ENCODE assay signal across 25 cellular contexts in the genomic region with DNA sequence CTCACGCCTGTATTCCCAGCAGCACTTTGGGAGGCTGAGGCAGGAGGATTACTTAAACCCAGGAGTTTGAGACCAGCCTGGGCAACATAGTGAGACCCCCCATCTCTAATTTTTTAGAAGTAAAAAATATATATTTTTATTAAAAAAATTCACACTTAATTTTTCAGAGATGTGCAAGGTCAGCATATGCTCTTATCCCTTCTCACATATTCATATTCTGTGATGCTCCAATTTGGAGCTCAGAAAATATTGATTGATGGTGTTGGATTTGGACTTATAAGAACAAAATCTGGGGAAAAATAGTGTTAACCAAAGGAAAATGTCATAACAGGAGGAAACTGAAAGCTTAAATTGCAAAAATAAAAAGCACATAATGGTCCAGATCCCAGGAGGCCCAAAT. TPM values are rescaled to one million over a fixed set of nuclear protein-coding genes. Genes with fewer than 3 reads are reported as not detected.
A peak's percentile ranks its signal among the peaks of the same experiment; 100 is the strongest.
DNase-seq lines count a peak whose midpoint lies in the region; ATAC-seq, FAIRE-seq and TF ChIP-seq lines count a peak whose summit lies in the region.
"Had no signal": no experiment of that assay in that cellular context is flagged by ENCODE, and none has a peak within 500 bp of the region (broad histone marks: within the 10 kb centered on the region; RNA-seq: fewer than 3 reads in every experiment).

No MANE protein-coding gene starts in this region.

- no peak for DNase-seq in HepG2 (ENCODE audit: low spot score)
- no peak for DNase-seq in right lobe of liver
- DNase-seq in T-helper 17 cell: no peak
- DNase-seq in memory B cell (ENCODE audit: low spot score in 2 of 2): no peak
- no peak for DNase-seq in D341Med (ENCODE audit: low spot score)
- no peak for DNase-seq in D721Med (ENCODE audit: insufficient read length, low spot score)
- DNase-seq in activated CD4-positive, alpha-beta T cell treated with anti-CD3 and anti-CD28 coated beads for 36 hours: no peak
- no peak for DNase-seq in posterior cingulate gyrus
- DNase-seq: ACHN; AML-193; BE2C; CD4-positive, alpha-beta T cell; CD8-positive, alpha-beta memory T cell; DMS153; DND-41; GOT3; HFFc6 had no signal

- no peak overlapping the region for H3K4me3 Mint-ChIP-seq in T-helper 17 cell
- H3K4me3 Mint-ChIP-seq in memory B cell: no peak overlapping the region
- no peak overlapping the region for H3K4me3 Mint-ChIP-seq in activated CD4-positive, alpha-beta T cell treated with anti-CD3 and anti-CD28 coated beads for 36 hours
- H3K4me3 Mint-ChIP-seq: CD4-positive, alpha-beta T cell; HFFc6 had no signal

- in situ Hi-C loops in HepG2 (cut with HindIII; ENCODE audit: extremely low pct_ligation_motif_present, low pct_unique_long_range_greater_than_20kb): no loop called here

- no peaks in the 10 kb centered on the region for H3K36me3 Mint-ChIP-seq in T-helper 17 cell (ENCODE audit: low read depth)
- peaks cover 15% of the 10 kb centered on the region for H3K36me3 Mint-ChIP-seq in memory B cell
- peaks cover 14% of the 10 kb centered on the region for H3K36me3 Mint-ChIP-seq in activated CD4-positive, alpha-beta T cell treated with anti-CD3 and anti-CD28 coated beads for 36 hours (ENCODE audit: low read depth)

- POLR2A ChIA-PET in HepG2 (lab: Yijun Ruan, JAX): no interaction called here
- POLR2A ChIA-PET in activated CD4-positive, alpha-beta T cell treated with anti-CD3 and anti-CD28 coated beads for 36 hours (lab: Charles Lee): interaction anchor here (1.0 kb wide), 2 partner anchors 9 to 11 kb away, joined by 3 to 4 read pairs; no protein-coding TSS in a partner anchor

- H3K9me3 ChIP-seq in HepG2 (ENCODE audit: low read length) (no peaks in the 10 kb centered on the region), right lobe of liver (no peaks in the 10 kb centered on the region), T-helper 17 cell (ENCODE audit: control insufficient read depth, low read length, poor library complexity, severe bottlenecking) (no peaks in the 10 kb centered on the region)
- H3K9me3 ChIP-seq: BE2C; BLaER1 treated with 17β-estradiol and CSF1 and Interleukin-3, amounts not matched to agents 10 nM and 100 nM; HAP-1 had no signal

- no peak overlapping the region for H2AFZ ChIP-seq in HepG2 (ENCODE audit: low read length)

- H4K20me1 ChIP-seq in HepG2 (ENCODE audit: insufficient read depth, low read length): peaks cover 4% of the 10 kb centered on the region; the same call in 1 of the 2 replicates

- H3K36me3 ChIP-seq in HepG2 (replicated peaks in 1 of 2; ENCODE audit: control insufficient read depth in 1 of 2, insufficient read depth in 2 of 2, low read length in 2 of 2) (peaks cover 1 to 7% of the 10 kb centered on the region in 2 experiments; a peak in 2 of 5 replicates), right lobe of liver (peaks cover 0 to 8% (median 1%) of the 10 kb centered on the region in 4 donors)

- peaks cover 26% of the 10 kb centered on the region for H3K4me1 Mint-ChIP-seq in T-helper 17 cell
- peaks cover 31% of the 10 kb centered on the region for H3K4me1 Mint-ChIP-seq in memory B cell
- H3K4me1 Mint-ChIP-seq in activated CD4-positive, alpha-beta T cell treated with anti-CD3 and anti-CD28 coated beads for 36 hours: peaks cover 35% of the 10 kb centered on the region

- no peak for TF ChIP-seq RAD21 in HepG2 (CRISPR knock-in tag; IDR thresholded peaks at IDR 0.05)

- H3K27ac Mint-ChIP-seq in T-helper 17 cell: peak overlapping the region; percentile 82
- H3K27ac Mint-ChIP-seq in memory B cell: peak overlapping the region; percentile 96
- no peak overlapping the region for H3K27ac Mint-ChIP-seq in activated CD4-positive, alpha-beta T cell treated with anti-CD3 and anti-CD28 coated beads for 36 hours
- H3K27ac Mint-ChIP-seq: CD14-positive monocyte; CD4-positive, alpha-beta T cell; HFFc6 had no signal

- peaks cover 1 to 9% of the 10 kb centered on the region in 2 experiments; a peak in 2 of 5 replicates for H3K27me3 ChIP-seq in HepG2 (ENCODE audit: control insufficient read depth in 1 of 2, insufficient read depth in 2 of 2, low read length in 2 of 2)
- H3K27me3 ChIP-seq in right lobe of liver: no peaks in the 10 kb centered on the region
- H3K27me3 ChIP-seq: BE2C; BLaER1 treated with 17β-estradiol and CSF1 and Interleukin-3, amounts not matched to agents 10 nM and 100 nM had no signal

- H3K27me3 Mint-ChIP-seq in T-helper 17 cell: no peaks in the 10 kb centered on the region
- H3K27me3 Mint-ChIP-seq in memory B cell: no peaks in the 10 kb centered on the region
- H3K27me3 Mint-ChIP-seq in activated CD4-positive, alpha-beta T cell treated with anti-CD3 and anti-CD28 coated beads for 36 hours: no peaks in the 10 kb centered on the region
- H3K27me3 Mint-ChIP-seq: CD4-positive, alpha-beta T cell had no signal

- TF ChIP-seq CTCF in HepG2 (CRISPR knock-in tag; IDR thresholded peaks at IDR 0.05): no peak
- TF ChIP-seq CTCF in right lobe of liver (IDR thresholded peaks at IDR 0.05): no peak
- no peak for TF ChIP-seq CTCF in D721Med (IDR thresholded peaks at IDR 0.05; ENCODE audit: insufficient read depth, missing control alignments)

- intact Hi-C loops in HepG2 (cut with micrococcal nuclease; ENCODE audit: unreplicated experiment) (no loop called here), right lobe of liver (cut with DNase I) (no loop called here), posterior cingulate gyrus (cut with DNase I) (no loop called here)
- intact Hi-C loops in activated CD4-positive, alpha-beta T cell treated with anti-CD3 and anti-CD28 coated beads for 36 hours (cut with DNase I, micrococcal nuclease): no loop called here

- H3K27ac ChIP-seq in HepG2 (ENCODE audit: extremely low read length, insufficient read depth, low read length) (no peak overlapping the region), right lobe of liver (no peak overlapping the region)
- H3K27ac ChIP-seq: 22Rv1 had no signal

- TF ChIP-seq POLR2A in HepG2 (IDR thresholded peaks at IDR 0.05; ENCODE audit: insufficient read depth in 1 of 2, low read depth in 2 of 2, low read length in 2 of 2): no peak
- no peak for TF ChIP-seq POLR2A in right lobe of liver (IDR thresholded peaks at IDR 0.05)

- H3K4me1 ChIP-seq in HepG2 (ENCODE audit: insufficient read depth, low read length): peaks cover 43% of the 10 kb centered on the region
- H3K4me1 ChIP-seq in right lobe of liver: peaks cover 0 to 4% (median under 1%) of the 10 kb centered on the region in 4 donors

- H3K79me2 ChIP-seq in HepG2 (ENCODE audit: insufficient read depth, low read length): no peaks in the 10 kb centered on the region

- ATAC-seq in HepG2 (no peak), right lobe of liver (no peak), T-helper 17 cell (no peak), memory B cell (ENCODE audit: low read depth) (no peak)
- no peak for ATAC-seq in activated CD4-positive, alpha-beta T cell treated with anti-CD3 and anti-CD28 coated beads for 36 hours

- FAIRE-seq in HepG2 (lab: Jason Lieb, UNC) (no peak), D721Med (lab: Jason Lieb, UNC) (no peak)
- FAIRE-seq: A204.1, G401.6, GM12892, H54 had no signal

- WGBS in HepG2 (ENCODE audit: low lambda C conversion rate): 35% methylated on average over 1 of the region's 1 CpG
- 90% methylated on average over 1 of the region's 1 CpG for WGBS in right lobe of liver (ENCODE audit: insufficient coverage, low coverage, low lambda C conversion rate, missing lambda C conversion rate)

- CTCF ChIA-PET in HepG2 (lab: Yijun Ruan, JAX; ENCODE audit: low intra/inter-chr PET ratio, low total read pairs): no interaction called here
- CTCF ChIA-PET in activated CD4-positive, alpha-beta T cell treated with anti-CD3 and anti-CD28 coated beads for 36 hours (lab: Charles Lee): interaction anchor here (1.0 kb wide), 1 partner anchor 55 kb away, joined by 4 read pairs; no protein-coding TSS in a partner anchor

- H3K4me2 ChIP-seq in HepG2 (ENCODE audit: low read depth, low read length): no peak overlapping the region

- TF ChIP-seq EP300 in HepG2 (IDR thresholded peaks at IDR 0.05; ENCODE audit: low read depth in 2 of 2, low read length in 2 of 2) (no peak), HepG2 (CRISPR knock-in tag; IDR thresholded peaks at IDR 0.05; ENCODE audit: borderline replicate concordance) (no peak)

- no peak overlapping the region for H3K4me3 ChIP-seq in HepG2 (replicated peaks in 1 of 3; ENCODE audit: insufficient read depth in 1 of 3, low read depth in 2 of 3, low read length in 3 of 3)
- no peak overlapping the region for H3K4me3 ChIP-seq in right lobe of liver
- H3K4me3 ChIP-seq: BLaER1 treated with 17β-estradiol and CSF1 and Interleukin-3, amounts not matched to agents 10 nM and 100 nM; HAP-1 had no signal

- no peaks in the 10 kb centered on the region for H3K9me3 Mint-ChIP-seq in memory B cell
- no peaks in the 10 kb centered on the region for H3K9me3 Mint-ChIP-seq in activated CD4-positive, alpha-beta T cell treated with anti-CD3 and anti-CD28 coated beads for 36 hours (ENCODE audit: low read depth)
- H3K9me3 Mint-ChIP-seq: CD4-positive, alpha-beta T cell; CD8-positive, alpha-beta memory T cell; HFFc6 had no signal

- no TSS peak for BruUV-seq in HepG2 (replicated peaks; lab: Mats Ljungman, UMichigan)

- H3K9ac ChIP-seq in HepG2 (ENCODE audit: insufficient read depth, low read depth, low read length): no peak overlapping the region
- H3K9ac ChIP-seq: BLaER1 treated with 17β-estradiol and CSF1 and Interleukin-3, amounts not matched to agents 10 nM and 100 nM had no signal

RNA-seq across cellular contexts. Expression of a gene that starts 9.7 kb away (rescaled TPM):
- total RNA-seq in HepG2 (2016; rRNA removed; fragmentation: Illumina TruSeq; extraction: Trizol) (1,630 and 2,526 TPM in 2 replicates), right lobe of liver (100 to 1,000 TPM; 136 to 220 (median 147) TPM), T-helper 17 cell (100 to 1,000 TPM; 294 to 321 TPM)
- 453 and 456 TPM in 2 replicates for total RNA-seq in HepG2 (2016; cell fraction: cytosol; rRNA removed; fragmentation: Illumina TruSeq; extraction: Trizol; ENCODE audit: low read depth)
- total RNA-seq in HepG2 (2016; cell fraction: insoluble cytoplasmic fraction; rRNA removed; fragmentation: Illumina TruSeq; extraction: Trizol): 1,637 and 2,557 TPM in 2 replicates
- total RNA-seq in HepG2 (2016; cell fraction: membrane; rRNA removed; fragmentation: Illumina TruSeq; extraction: Trizol): 837 and 870 TPM in 2 replicates
- 527 and 560 TPM in 2 replicates for total RNA-seq in HepG2 (2016; cell fraction: nucleus; rRNA removed; fragmentation: Illumina TruSeq; extraction: Trizol)
- polyA plus RNA-seq in HepG2 (2011; rRNA removed): 996 and 1,335 TPM in 2 replicates
- polyA plus RNA-seq in HepG2 (2011; cell fraction: cytosol; rRNA removed): 979 and 1,087 TPM in 2 replicates
- polyA plus RNA-seq in HepG2 (2011; cell fraction: nucleus; rRNA removed): 385 and 550 TPM in 2 replicates
- 1,088 and 1,104 TPM in 2 replicates for polyA plus RNA-seq in HepG2 (2012)
- polyA plus RNA-seq in HepG2 (2016; cell fraction: cytosol; fragmentation: Illumina TruSeq; extraction: Trizol; ENCODE audit: low read depth): 580 and 585 TPM in 2 replicates
- 2,503 and 2,588 TPM in 2 replicates for polyA plus RNA-seq in HepG2 (2016; cell fraction: insoluble cytoplasmic fraction; fragmentation: Illumina TruSeq; extraction: Trizol; ENCODE audit: low read depth)
- 756 and 768 TPM in 2 replicates for polyA plus RNA-seq in HepG2 (2016; cell fraction: membrane; fragmentation: Illumina TruSeq; extraction: Trizol; ENCODE audit: low read depth)
- 908 and 932 TPM in 2 replicates for polyA plus RNA-seq in HepG2 (2016; cell fraction: nucleus; fragmentation: Illumina TruSeq; extraction: Trizol; ENCODE audit: insufficient read depth, low read depth)
- 405 and 954 TPM in 2 replicates for polyA minus RNA-seq in HepG2 (2011; rRNA and poly(A)+ RNA removed; ENCODE audit: low replicate concordance)
- 424 and 441 TPM in 2 replicates for polyA minus RNA-seq in HepG2 (2011; cell fraction: cytosol; rRNA and poly(A)+ RNA removed)
- polyA minus RNA-seq in HepG2 (2011; cell fraction: nucleus; rRNA and poly(A)+ RNA removed): 138 and 202 TPM in 2 replicates
- 1,000 to 10,000 TPM; 1,919 to 2,242 TPM for total RNA-seq in activated CD4-positive, alpha-beta T cell treated with anti-CD3 and anti-CD28 coated beads for 36 hours

RNA-seq across cellular contexts. Expression of a gene that starts 42.5 kb away (rescaled TPM):
- 12.4 and 13.4 TPM in 2 replicates for total RNA-seq in HepG2 (2016; rRNA removed; fragmentation: Illumina TruSeq; extraction: Trizol)
- total RNA-seq in HepG2 (2016; cell fraction: cytosol; rRNA removed; fragmentation: Illumina TruSeq; extraction: Trizol; ENCODE audit: low read depth): 10.3 and 12.4 TPM in 2 replicates
- total RNA-seq in HepG2 (2016; cell fraction: insoluble cytoplasmic fraction; rRNA removed; fragmentation: Illumina TruSeq; extraction: Trizol): 11.7 and 13.3 TPM in 2 replicates
- 17.4 and 19.2 TPM in 2 replicates for total RNA-seq in HepG2 (2016; cell fraction: membrane; rRNA removed; fragmentation: Illumina TruSeq; extraction: Trizol)
- total RNA-seq in HepG2 (2016; cell fraction: nucleus; rRNA removed; fragmentation: Illumina TruSeq; extraction: Trizol): 9.3 and 11.7 TPM in 2 replicates
- polyA plus RNA-seq in HepG2 (2011; rRNA removed): 22.8 and 25.1 TPM in 2 replicates
- polyA plus RNA-seq in HepG2 (2011; cell fraction: cytosol; rRNA removed): 9.8 and 15.2 TPM in 2 replicates
- 35.1 and 44.2 TPM in 2 replicates for polyA plus RNA-seq in HepG2 (2011; cell fraction: nucleus; rRNA removed)
- polyA plus RNA-seq in HepG2 (2012): 13.4 and 16.2 TPM in 2 replicates
- 8.3 and 10.5 TPM in 2 replicates for polyA plus RNA-seq in HepG2 (2016; cell fraction: cytosol; fragmentation: Illumina TruSeq; extraction: Trizol; ENCODE audit: low read depth)
- 13.2 and 13.7 TPM in 2 replicates for polyA plus RNA-seq in HepG2 (2016; cell fraction: insoluble cytoplasmic fraction; fragmentation: Illumina TruSeq; extraction: Trizol; ENCODE audit: low read depth)
- polyA plus RNA-seq in HepG2 (2016; cell fraction: membrane; fragmentation: Illumina TruSeq; extraction: Trizol; ENCODE audit: low read depth): 14.0 and 15.0 TPM in 2 replicates
- polyA plus RNA-seq in HepG2 (2016; cell fraction: nucleus; fragmentation: Illumina TruSeq; extraction: Trizol; ENCODE audit: insufficient read depth, low read depth): 18.7 and 22.3 TPM in 2 replicates
- polyA minus RNA-seq in HepG2 (2011; rRNA and poly(A)+ RNA removed; ENCODE audit: low replicate concordance): 8.4 and 9.4 TPM in 2 replicates
- polyA minus RNA-seq in HepG2 (2011; cell fraction: cytosol; rRNA and poly(A)+ RNA removed): 7.5 and 8.7 TPM in 2 replicates
- polyA minus RNA-seq in HepG2 (2011; cell fraction: nucleus; rRNA and poly(A)+ RNA removed): 19.6 and 26.2 TPM in 2 replicates
- 10 to 100 TPM in 1 of 6 experiments, 1 to 10 TPM in 5; 5.3 to 11.8 (median 7.2) TPM for total RNA-seq in right lobe of liver
- total RNA-seq in T-helper 17 cell: 10 to 100 TPM; 22.5 to 41.1 TPM
- total RNA-seq in activated CD4-positive, alpha-beta T cell treated with anti-CD3 and anti-CD28 coated beads for 36 hours: 10 to 100 TPM; 13.1 to 16.2 TPM
